In genomic region chr21:26715878-26716506, GRCh38 we compare ENCODE assay signal across 7 cellular contexts.
A peak's percentile ranks its signal among the peaks of the same experiment; 100 is the strongest.
DNase-seq lines count a peak whose midpoint lies in the region; ATAC-seq and TF ChIP-seq lines count a peak whose summit lies in the region.

No MANE protein-coding gene starts in this region.

- ATAC-seq in HG02642 (IDR thresholded peaks at IDR 0.05; ENCODE audit: poor library complexity, unreplicated experiment): peak; percentile 69
- ATAC-seq in GM19452 (IDR thresholded peaks at IDR 0.05; ENCODE audit: unreplicated experiment): no peak

- H3K27ac ChIP-seq in OCI-LY3 (ENCODE audit: low read length) (no peak overlapping the region), stomach (no peak overlapping the region)

- WGBS in stomach, 5 donors: 20 to 24% (median 23%) methylated on average over 7 of the region's 7 CpGs

- DNase-seq in G401 (ENCODE audit: low spot score): peak; percentile 75
- peak; percentile 51 for DNase-seq in cerebellum (ENCODE audit: low spot score)
- peak; percentile 59 for DNase-seq in kidney tubule cell (ENCODE audit: low spot score)
- DNase-seq in stomach: peak; percentile 44

- no peaks in the 10 kb centered on the region for H3K27me3 ChIP-seq in OCI-LY3 (ENCODE audit: low read depth, low read length)
- H3K27me3 ChIP-seq in stomach: no peaks in the 10 kb centered on the region

- H3K9ac ChIP-seq in OCI-LY3 (ENCODE audit: low read length): no peak overlapping the region

- no peaks in the 10 kb centered on the region for H4K20me1 ChIP-seq in OCI-LY3 (ENCODE audit: insufficient read depth, low read length)

- TF ChIP-seq POLR2A in stomach (IDR thresholded peaks at IDR 0.05): no peak

- H3K4me2 ChIP-seq in OCI-LY3 (ENCODE audit: low read length): peak overlapping the region; percentile 43

- H3K4me3 ChIP-seq in OCI-LY3 (ENCODE audit: low read length) (no peak overlapping the region), stomach (no peak overlapping the region)

- intact Hi-C loops in stomach (cut with DNase I; ENCODE audit: low total_unique reads): no loop called here

- TF ChIP-seq CTCF in OCI-LY3 (IDR thresholded peaks at IDR 0.05; ENCODE audit: low read depth, low read length): peak; percentile 67
- peak in 4 of 7 experiments; percentile 37 to 65 (median 59) for TF ChIP-seq CTCF in stomach (IDR thresholded peaks at IDR 0.05)

- H3K9me3 ChIP-seq in OCI-LY3 (ENCODE audit: insufficient read depth, low read length): no peaks in the 10 kb centered on the region
- no peaks in the 10 kb centered on the region for H3K9me3 ChIP-seq in stomach

- in situ Hi-C loops in G401 (cut with HindIII; ENCODE audit: low sequenced_read_pairs): no loop called here

- no peaks in the 10 kb centered on the region for H3K36me3 ChIP-seq in OCI-LY3 (replicated peaks; ENCODE audit: low read depth, low read length)
- no peaks in the 10 kb centered on the region for H3K36me3 ChIP-seq in stomach

- H3K79me2 ChIP-seq in OCI-LY3 (ENCODE audit: low read length): no peaks in the 10 kb centered on the region

- TF ChIP-seq EP300 in stomach (IDR thresholded peaks at IDR 0.05): no peak

- H2AFZ ChIP-seq in OCI-LY3 (ENCODE audit: low read depth, low read length): 0 out of 2 replicates have a peak overlapping the region, but pooled peaks have one; percentile 30

- peaks cover 5% of the 10 kb centered on the region; the same call in 1 of the 2 replicates for H3K4me1 ChIP-seq in OCI-LY3 (ENCODE audit: low read length)
- H3K4me1 ChIP-seq in stomach: no peaks in the 10 kb centered on the region
